Comparison of ENCODE assay signal across 8 cellular contexts in the genomic region with DNA sequence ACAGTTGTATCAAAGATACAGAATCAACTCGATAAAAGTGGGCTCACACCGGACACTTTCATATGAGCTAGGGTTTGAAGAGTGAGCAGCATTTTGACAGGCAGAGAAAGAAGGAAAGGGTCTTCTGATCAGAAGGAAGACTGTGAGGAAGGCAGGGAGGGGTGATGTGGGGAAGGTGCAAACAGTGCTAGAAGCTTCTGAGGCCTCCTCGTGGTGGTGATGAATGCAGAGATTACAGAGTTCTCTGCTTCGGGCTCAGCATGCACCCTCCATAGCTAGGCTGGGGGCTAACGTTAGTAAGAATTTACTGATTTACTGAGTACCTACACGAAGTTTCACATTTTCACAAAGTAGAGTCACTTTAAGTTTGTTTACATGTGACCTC. TPM values are rescaled to one million over a fixed set of nuclear protein-coding genes. Genes with fewer than 3 reads are reported as not detected.
DNase-seq lines count a peak whose midpoint lies in the region; ATAC-seq and TF ChIP-seq lines count a peak whose summit lies in the region.
"Not testable (repeated sequence)": the region's sequence is repeated elsewhere in the genome, so short reads cannot be mapped to it uniquely, and the experiment has no call there.

No MANE protein-coding gene starts in this region.

- not testable (repeated sequence) for H3K36me3 ChIP-seq in PC-3 (ENCODE audit: low read depth, low read length); mucosa of descending colon (ENCODE audit: low read depth)
- peaks cover 0 to 19% (median 14%) of the 10 kb centered on the region in 4 donors for H3K36me3 ChIP-seq in stomach

- H3K79me2 ChIP-seq in PC-3 (ENCODE audit: low read length): peaks cover 73% of the 10 kb centered on the region

- POLR2A ChIA-PET in PC-3 (lab: Charles Lee; ENCODE audit: unreplicated experiment): not testable (repeated sequence)

- CTCF ChIA-PET in PC-3 (lab: Charles Lee): interaction anchor here (1.9 kb wide), 1 partner anchor 29 kb away, joined by 12 read pairs; no protein-coding TSS in a partner anchor

- H3K9me3 Mint-ChIP-seq in activated naive CD8-positive, alpha-beta T cell treated with anti-CD3 and anti-CD28 coated beads for 36 hours: not testable (repeated sequence)

- not testable (repeated sequence) for H3K9me3 ChIP-seq in PC-3 (ENCODE audit: low read length); mucosa of descending colon; stomach

- H3K4me1 Mint-ChIP-seq in activated naive CD8-positive, alpha-beta T cell treated with anti-CD3 and anti-CD28 coated beads for 36 hours: peaks cover 52% of the 10 kb centered on the region

- H3K27me3 Mint-ChIP-seq in activated naive CD8-positive, alpha-beta T cell treated with anti-CD3 and anti-CD28 coated beads for 36 hours: not testable (repeated sequence)

- DNase-seq in DMS153 treated with DMSO at 0.1 percent for 48 hours (lab: John Stamatoyannopoulos, UW; ENCODE audit: unreplicated experiment): peak; percentile 48
- DNase-seq in PC-3; activated naive CD8-positive, alpha-beta T cell treated with anti-CD3 and anti-CD28 coated beads for 36 hours; stomach: not testable (repeated sequence)
- peak; percentile 59 for DNase-seq in fibroblast of peridontal ligament (ENCODE audit: extremely low read depth)
- peak in 1 of 3 donors; percentile 42 for DNase-seq in mucosa of descending colon

- not testable (repeated sequence) for TF ChIP-seq POLR2A in stomach (IDR thresholded peaks at IDR 0.05)

- H3K27ac Mint-ChIP-seq in activated naive CD8-positive, alpha-beta T cell treated with anti-CD3 and anti-CD28 coated beads for 36 hours: peak overlapping the region; percentile 77

- ATAC-seq in GM21390 (IDR thresholded peaks at IDR 0.05; ENCODE audit: unreplicated experiment) (peak; percentile 32), HG03108 (IDR thresholded peaks at IDR 0.05; ENCODE audit: unreplicated experiment) (peak; percentile 1), PC-3 (peak; percentile 14), mucosa of descending colon (peak; percentile 13)

- H3K4me3 Mint-ChIP-seq in activated naive CD8-positive, alpha-beta T cell treated with anti-CD3 and anti-CD28 coated beads for 36 hours: peak overlapping the region; percentile 80

- not testable (repeated sequence) for H3K9me2 ChIP-seq in PC-3 (replicated peaks; ENCODE audit: low read length)

- H3K36me3 Mint-ChIP-seq in activated naive CD8-positive, alpha-beta T cell treated with anti-CD3 and anti-CD28 coated beads for 36 hours: peaks cover 21% of the 10 kb centered on the region

- peak overlapping the region; percentile 78 for H2AFZ ChIP-seq in PC-3 (ENCODE audit: low read length)

- TSS peak; percentile 54 for BruUV-seq in PC-3 (replicated peaks; lab: Mats Ljungman, UMichigan)

- peak overlapping the region; percentile 95 for H3K4me2 ChIP-seq in PC-3 (ENCODE audit: low read length)

- peaks cover 35% of the 10 kb centered on the region for H4K20me1 ChIP-seq in PC-3 (ENCODE audit: low read length)

- not testable (repeated sequence) for TF ChIP-seq EP300 in stomach (IDR thresholded peaks at IDR 0.05)

- 1 to 14% (median 4%) methylated on average over 6 of the region's 6 CpGs for WGBS in stomach, 5 donors

- H3K4me3 ChIP-seq in PC-3 (ENCODE audit: low read length) (peak overlapping the region; percentile 93), mucosa of descending colon (peak overlapping the region; percentile 95), stomach (peak overlapping the region; percentile 89 to 98 (median 98))

- H3K9ac ChIP-seq in PC-3 (ENCODE audit: low read length): peak overlapping the region; percentile 99

- not testable (repeated sequence) for H3F3A ChIP-seq in PC-3 (ENCODE audit: low read length, unreplicated experiment)

- intact Hi-C loops in PC-3 (cut with micrococcal nuclease); mucosa of descending colon (cut with DNase I, micrococcal nuclease); stomach (cut with DNase I; ENCODE audit: low total_unique reads): not testable (repeated sequence)

- H3K4me1 ChIP-seq in PC-3 (ENCODE audit: insufficient read depth, low read length): peaks cover 34% of the 10 kb centered on the region
- not testable (repeated sequence) for H3K4me1 ChIP-seq in mucosa of descending colon (ENCODE audit: low read depth)
- H3K4me1 ChIP-seq in stomach: peaks cover 11 to 61% (median 37%) of the 10 kb centered on the region in 4 donors

- not testable (repeated sequence) for TF ChIP-seq CTCF in PC-3 (conservative IDR thresholded peaks at IDR 0.05; ENCODE audit: low read depth, low read length); mucosa of descending colon (IDR thresholded peaks at IDR 0.05); stomach (IDR thresholded peaks at IDR 0.05)

- H3K27ac ChIP-seq in PC-3 (ENCODE audit: low read length) (peak overlapping the region; percentile 62), stomach (peak overlapping the region in 4 of 5 donors; percentile 91 to 94 (median 93))

- H3K27me3 ChIP-seq in PC-3 (ENCODE audit: low read length); stomach: not testable (repeated sequence)

RNA-seq across cellular contexts. Expression of a gene that starts 0.5 kb away (rescaled TPM):
- 4.1 and 5.4 TPM in 2 replicates for total RNA-seq in PC-3 (2014; rRNA removed)
- 1 to 10 TPM; 5.3 to 5.9 TPM for total RNA-seq in activated naive CD8-positive, alpha-beta T cell treated with anti-CD3 and anti-CD28 coated beads for 36 hours
- total RNA-seq in mucosa of descending colon: 1 to 10 TPM; 3.5 to 9.8 (median 4.7) TPM
- 1 to 10 TPM; 1.2 to 8.5 (median 5.5) TPM for total RNA-seq in stomach
- polyA plus RNA-seq in stomach: 1 to 10 TPM; 1.5 to 1.9 (median 1.7) TPM

RNA-seq across cellular contexts. Expression of a gene that starts 0.7 kb away (rescaled TPM):
- total RNA-seq in PC-3 (2014; rRNA removed) (163 and 181 TPM in 2 replicates), mucosa of descending colon (100 to 1,000 TPM; 223 to 322 (median 249) TPM), stomach (100 to 1,000 TPM in 3 of 5 donors, 10 to 100 TPM in 2; 78.8 to 509 (median 116) TPM)
- 100 to 1,000 TPM; 146 to 149 TPM for total RNA-seq in activated naive CD8-positive, alpha-beta T cell treated with anti-CD3 and anti-CD28 coated beads for 36 hours
- polyA plus RNA-seq in stomach: 100 to 1,000 TPM in 2 of 3 donors, 10 to 100 TPM in 1; 96.7 to 114 (median 108) TPM

RNA-seq across cellular contexts. Expression of a gene that starts 26.2 kb away (rescaled TPM):
- total RNA-seq in PC-3 (2014; rRNA removed) (not detected in 2 replicates), mucosa of descending colon (not detected), stomach (under 1 TPM in 1 of 5 donors, not detected in 4; 0.37 TPM)
- total RNA-seq in activated naive CD8-positive, alpha-beta T cell treated with anti-CD3 and anti-CD28 coated beads for 36 hours: under 1 TPM in 1 of 2 experiments, not detected in 1; 0.23 TPM
- under 1 TPM in 1 of 3 donors, not detected in 2; 0.05 TPM for polyA plus RNA-seq in stomach

RNA-seq across cellular contexts. Expression of a gene that starts 54.0 kb away (rescaled TPM):
- total RNA-seq in PC-3 (2014; rRNA removed): 158 and 200 TPM in 2 replicates
- total RNA-seq in activated naive CD8-positive, alpha-beta T cell treated with anti-CD3 and anti-CD28 coated beads for 36 hours: 100 to 1,000 TPM in 1 of 2 experiments, 10 to 100 TPM in 1; 97.3 to 102 TPM
- 100 to 1,000 TPM in 2 of 3 donors, 10 to 100 TPM in 1; 91.2 to 125 (median 122) TPM for total RNA-seq in mucosa of descending colon
- total RNA-seq in stomach: 100 to 1,000 TPM in 1 of 5 donors, 10 to 100 TPM in 4; 58.5 to 105 (median 72.3) TPM
- 100 to 1,000 TPM; 108 to 119 (median 117) TPM for polyA plus RNA-seq in stomach
